9 cellular contexts compared by ENCODE assay signal in the genomic region with DNA sequence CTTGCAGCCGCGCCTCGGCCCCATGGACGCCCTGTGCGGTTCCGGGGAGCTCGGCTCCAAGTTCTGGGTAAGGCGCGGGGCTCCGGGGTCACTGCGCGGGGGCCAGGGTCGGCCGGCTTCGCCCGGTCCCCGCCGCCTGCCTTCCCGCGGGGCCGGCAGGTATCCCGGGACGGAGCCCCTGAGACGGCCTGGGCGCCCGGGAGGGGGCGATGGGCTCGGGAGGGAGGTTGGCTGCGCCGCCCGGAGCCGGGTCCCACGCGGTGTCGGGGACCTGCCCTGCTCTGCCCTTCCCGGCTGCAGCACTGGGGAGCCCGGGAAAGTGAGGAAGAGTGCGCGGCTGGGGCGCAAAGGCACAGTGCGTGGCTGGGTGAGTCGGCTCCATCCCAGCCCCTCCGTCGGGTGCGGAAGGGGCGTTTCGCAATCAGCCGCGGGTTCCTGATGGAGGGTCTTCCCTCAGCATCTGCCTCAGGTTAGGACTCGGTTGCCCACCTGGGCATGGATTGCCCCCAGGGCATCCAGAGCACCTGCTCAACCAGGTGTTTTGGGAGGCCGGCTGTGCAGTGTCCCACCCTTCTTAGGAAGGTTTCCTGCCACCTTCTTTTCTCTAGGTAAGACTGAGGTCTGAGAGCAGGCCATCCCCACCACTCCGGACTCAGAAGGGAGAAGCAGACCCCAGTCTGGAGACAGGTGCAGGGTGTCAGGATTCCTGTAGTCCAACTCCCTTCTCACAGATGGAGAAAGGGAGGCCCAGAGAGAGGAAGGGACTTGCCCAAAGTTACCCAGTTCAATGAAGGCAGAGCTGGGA. TPM values are rescaled to one million over a fixed set of nuclear protein-coding genes. Genes with fewer than 3 reads are reported as not detected.
DNase-seq lines count a peak whose midpoint lies in the region; ATAC-seq and TF ChIP-seq lines count a peak whose summit lies in the region.
"Had no signal": no experiment of that assay in that cellular context is flagged by ENCODE, and none has a peak within 500 bp of the region (broad histone marks: within the 10 kb centered on the region; RNA-seq: fewer than 3 reads in every experiment).

No MANE protein-coding gene starts in this region.

- CTCF ChIA-PET in activated CD8-positive, alpha-beta T cell treated with anti-CD3 and anti-CD28 coated beads for 36 hours (lab: Charles Lee): interaction anchor here (0.7 to 7.2 kb wide), 5 partner anchors 7 to 70 kb away, joined by 3 to 67 read pairs (median 3); no protein-coding TSS in a partner anchor
- CTCF ChIA-PET in activated CD8-positive, alpha-beta T cell treated with anti-CD3 and anti-CD28 coated beads, Interleukin-2, amount 10 ng/mL, durations not matched to agents 7 days and 5 days (lab: Charles Lee): interaction anchor here (0.8 to 1.7 kb wide), 3 partner anchors 9 to 59 kb away, joined by 3 to 4 read pairs (median 4); no protein-coding TSS in a partner anchor

- H3K4me1 Mint-ChIP-seq in activated CD8-positive, alpha-beta T cell treated with anti-CD3 and anti-CD28 coated beads for 36 hours (ENCODE audit: low read depth): no peaks in the 10 kb centered on the region
- H3K4me1 Mint-ChIP-seq in activated CD8-positive, alpha-beta T cell treated with anti-CD3 and anti-CD28 coated beads, Interleukin-2, amount 10 ng/mL, durations not matched to agents 7 days and 5 days (ENCODE audit: low read depth): no peaks in the 10 kb centered on the region

- intact Hi-C loops in activated CD8-positive, alpha-beta T cell treated with anti-CD3 and anti-CD28 coated beads for 36 hours (cut with micrococcal nuclease): no loop called here
- intact Hi-C loops in right lobe of liver (cut with DNase I): loop anchor here in 1 of 2 donors (5.0 kb wide), 1 partner anchor 47 kb away; no protein-coding TSS in a partner anchor
- intact Hi-C loops in thyroid gland (cut with DNase I): loop anchor here (5.0 kb wide), 2 partner anchors 47 to 62 kb away; no protein-coding TSS in a partner anchor

- H3K9me3 Mint-ChIP-seq in activated CD8-positive, alpha-beta T cell treated with anti-CD3 and anti-CD28 coated beads for 36 hours: no peaks in the 10 kb centered on the region
- H3K9me3 Mint-ChIP-seq in activated CD8-positive, alpha-beta T cell treated with anti-CD3 and anti-CD28 coated beads, Interleukin-2, amount 10 ng/mL, durations not matched to agents 7 days and 5 days (ENCODE audit: insufficient read depth): no peaks in the 10 kb centered on the region

- peak; percentile 51 for TF ChIP-seq POLR2A in right lobe of liver (IDR thresholded peaks at IDR 0.05)
- no peak for TF ChIP-seq POLR2A in thyroid gland (IDR thresholded peaks at IDR 0.05)

- peaks cover under 1 to 47% (median 24%) of the 10 kb centered on the region in 4 donors for H3K4me1 ChIP-seq in right lobe of liver
- peaks cover 37 to 41% of the 10 kb centered on the region in 2 donors for H3K4me1 ChIP-seq in thyroid gland

- no peak for DNase-seq in activated CD8-positive, alpha-beta T cell treated with anti-CD3 and anti-CD28 coated beads for 36 hours
- no peak for DNase-seq in activated CD8-positive, alpha-beta T cell treated with anti-CD3 and anti-CD28 coated beads, Interleukin-2, amount 10 ng/mL, durations not matched to agents 7 days and 5 days
- DNase-seq in choroid plexus epithelial cell (ENCODE audit: low read depth) (no peak), right lobe of liver (peak in 2 of 3 donors; percentile 26 to 59), thyroid gland (peak; percentile 32 to 34), SW 1271 (lab: John Stamatoyannopoulos, UW) (no peak), kidney glomerular epithelial cell (lab: John Stamatoyannopoulos, UW) (no peak)
- DNase-seq in stimulated activated CD4-positive, alpha-beta T cell treated with anti-CD3 and anti-CD28 coated beads, Interleukin-4, amount 100 ng/mL, for 1 hour: no peak

- no peak for TF ChIP-seq CTCF in activated CD8-positive, alpha-beta T cell treated with anti-CD3 and anti-CD28 coated beads for 36 hours (IDR thresholded peaks at IDR 0.05)
- TF ChIP-seq CTCF in choroid plexus epithelial cell (conservative IDR thresholded peaks at IDR 0.05; ENCODE audit: low read depth, low read length) (no peak), right lobe of liver (IDR thresholded peaks at IDR 0.05) (no peak), thyroid gland (IDR thresholded peaks at IDR 0.05) (peak in 1 of 6 experiments; percentile 17)

- 17% methylated on average over 3 of the region's 52 CpGs for WGBS in right lobe of liver (ENCODE audit: insufficient coverage, low coverage, low lambda C conversion rate, missing lambda C conversion rate)
- WGBS in thyroid gland, 2 donors: 12 to 31% methylated on average over 8 to 29 of the region's 52 CpGs

- peaks cover 48% of the 10 kb centered on the region for H3K27me3 Mint-ChIP-seq in activated CD8-positive, alpha-beta T cell treated with anti-CD3 and anti-CD28 coated beads for 36 hours
- H3K27me3 Mint-ChIP-seq in activated CD8-positive, alpha-beta T cell treated with anti-CD3 and anti-CD28 coated beads, Interleukin-2, amount 10 ng/mL, durations not matched to agents 7 days and 5 days (ENCODE audit: low read depth): peaks cover 64% of the 10 kb centered on the region

- peak overlapping the region; percentile 63 to 86 (median 81) for H3K27ac ChIP-seq in right lobe of liver
- peak overlapping the region in 1 of 3 donors; percentile 15 for H3K27ac ChIP-seq in thyroid gland
- H3K27ac ChIP-seq: C4-2B had no signal

- no peaks in the 10 kb centered on the region for H3K36me3 ChIP-seq in right lobe of liver
- no peaks in the 10 kb centered on the region for H3K36me3 ChIP-seq in thyroid gland

- H3K27me3 ChIP-seq in right lobe of liver: no peaks in the 10 kb centered on the region
- no peaks in the 10 kb centered on the region for H3K27me3 ChIP-seq in thyroid gland

- H3K4me3 ChIP-seq in choroid plexus epithelial cell (ENCODE audit: low read depth, low read length) (peak overlapping the region; percentile 41), right lobe of liver (peak overlapping the region; percentile 79 to 88 (median 88)), thyroid gland (replicated peaks in 1 of 3) (peak overlapping the region; percentile 6 to 50 (median 49))

- no peak overlapping the region for H3K27ac Mint-ChIP-seq in activated CD8-positive, alpha-beta T cell treated with anti-CD3 and anti-CD28 coated beads for 36 hours
- H3K27ac Mint-ChIP-seq in activated CD8-positive, alpha-beta T cell treated with anti-CD3 and anti-CD28 coated beads, Interleukin-2, amount 10 ng/mL, durations not matched to agents 7 days and 5 days: no peak overlapping the region

- POLR2A ChIA-PET in activated CD8-positive, alpha-beta T cell treated with anti-CD3 and anti-CD28 coated beads for 36 hours (lab: Charles Lee): no interaction called here
- POLR2A ChIA-PET in activated CD8-positive, alpha-beta T cell treated with anti-CD3 and anti-CD28 coated beads, Interleukin-2, amount 10 ng/mL, durations not matched to agents 7 days and 5 days (lab: Charles Lee): no interaction called here

- H3K36me3 Mint-ChIP-seq in activated CD8-positive, alpha-beta T cell treated with anti-CD3 and anti-CD28 coated beads for 36 hours (ENCODE audit: low read depth): no peaks in the 10 kb centered on the region
- H3K36me3 Mint-ChIP-seq in activated CD8-positive, alpha-beta T cell treated with anti-CD3 and anti-CD28 coated beads, Interleukin-2, amount 10 ng/mL, durations not matched to agents 7 days and 5 days (ENCODE audit: low read depth): no peaks in the 10 kb centered on the region

- no peak overlapping the region for H3K4me3 Mint-ChIP-seq in activated CD8-positive, alpha-beta T cell treated with anti-CD3 and anti-CD28 coated beads for 36 hours
- H3K4me3 Mint-ChIP-seq in activated CD8-positive, alpha-beta T cell treated with anti-CD3 and anti-CD28 coated beads, Interleukin-2, amount 10 ng/mL, durations not matched to agents 7 days and 5 days: no peak overlapping the region

- H3K9me3 ChIP-seq in right lobe of liver: no peaks in the 10 kb centered on the region
- no peaks in the 10 kb centered on the region for H3K9me3 ChIP-seq in thyroid gland

- peak; percentile 7 for ATAC-seq in activated CD8-positive, alpha-beta T cell treated with anti-CD3 and anti-CD28 coated beads for 36 hours
- no peak for ATAC-seq in activated CD8-positive, alpha-beta T cell treated with anti-CD3 and anti-CD28 coated beads, Interleukin-2, amount 10 ng/mL, durations not matched to agents 7 days and 5 days
- peak in 2 of 4 donors; percentile 6 to 10 for ATAC-seq in right lobe of liver

RNA-seq across cellular contexts. Expression of a gene that starts 0.4 kb away (rescaled TPM):
- total RNA-seq in activated CD8-positive, alpha-beta T cell treated with anti-CD3 and anti-CD28 coated beads for 36 hours: not detected
- total RNA-seq in activated CD8-positive, alpha-beta T cell treated with anti-CD3 and anti-CD28 coated beads, Interleukin-2, amount 10 ng/mL, durations not matched to agents 7 days and 5 days: not detected
- total RNA-seq in right lobe of liver (100 to 1,000 TPM; 146 to 286 (median 178) TPM), thyroid gland (100 to 1,000 TPM in 2 of 4 donors, 10 to 100 TPM in 2; 51.0 to 189 (median 131) TPM)

Comparison
In these comparisons a context has a peak if more than half of its experiments do, and no peak if none do; other contexts are left out.
1. DNase-seq: peak in right lobe of liver (2 of 3) and thyroid gland (2 of 2); none in activated CD8-positive, alpha-beta T cell treated with anti-CD3 and anti-CD28 coated beads for 36 hours (single experiment), activated CD8-positive, alpha-beta T cell treated with anti-CD3 and anti-CD28 coated beads, Interleukin-2, amount 10 ng/mL, durations not matched to agents 7 days and 5 days (single experiment), choroid plexus epithelial cell (single experiment), SW 1271 (0 of 2), stimulated activated CD4-positive, alpha-beta T cell treated with anti-CD3 and anti-CD28 coated beads, Interleukin-4, amount 100 ng/mL, for 1 hour (single experiment) and kidney glomerular epithelial cell (single experiment).
2. RNA of a gene that starts 0.4 kb away (total RNA-seq): 146 to 286 TPM in right lobe of liver and 51.0 to 189 TPM in thyroid gland; not detected in activated CD8-positive, alpha-beta T cell treated with anti-CD3 and anti-CD28 coated beads for 36 hours and not detected in activated CD8-positive, alpha-beta T cell treated with anti-CD3 and anti-CD28 coated beads, Interleukin-2, amount 10 ng/mL, durations not matched to agents 7 days and 5 days; every median in the first group is over 10 times any median in the second.
3. Peak in every context shown above with its lines, with median percentiles within 50 percentile points of each other: H3K4me3 ChIP-seq.